16 cellular contexts compared by ENCODE assay signal in the genomic region with DNA sequence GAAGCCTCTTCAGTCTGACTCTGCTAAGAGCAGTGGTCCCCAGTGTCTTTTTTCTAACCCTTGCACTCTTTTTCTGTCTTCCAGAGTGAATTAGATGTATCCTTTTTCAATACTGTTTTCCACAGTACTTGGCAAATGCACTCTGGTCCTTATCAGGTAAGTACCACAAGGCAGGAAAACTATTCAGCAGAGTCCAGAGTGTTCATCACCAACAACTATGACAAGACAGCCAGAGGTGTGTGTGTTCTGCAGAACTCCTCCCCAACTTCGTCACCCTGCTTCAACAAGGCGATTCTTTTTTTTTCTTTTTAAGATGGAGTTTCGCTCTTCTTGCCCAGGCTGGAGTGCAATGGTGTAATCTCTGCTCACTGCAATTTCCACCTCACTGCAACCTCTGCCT.
"Had no signal": no experiment of that assay in that cellular context is flagged by ENCODE, and none has a peak within 500 bp of the region (broad histone marks: within the 10 kb centered on the region; RNA-seq: fewer than 3 reads in every experiment).

No MANE protein-coding gene starts in this region.

- DNase-seq: activated CD4-positive, alpha-beta memory T cell treated with anti-CD3 and anti-CD28 coated beads, Interleukin-2, amount 10 ng/mL, durations not matched to agents 7 days and 5 days; activated CD4-positive, alpha-beta T cell treated with anti-CD3 and anti-CD28 coated beads for 48 hours; activated CD4-positive, CD25-positive, alpha-beta regulatory T cell; activated CD8-positive, alpha-beta memory T cell treated with anti-CD3 and anti-CD28 coated beads, Interleukin-2, amount 10 ng/mL, durations not matched to agents 7 days and 5 days; activated naive CD4-positive, alpha-beta T cell; anterior cingulate cortex; caudate nucleus; dorsolateral prefrontal cortex; immature natural killer cell; mesendoderm; nucleus accumbens; posterior cingulate gyrus; T-helper 1 cell; T-helper 9 cell; uterus had no signal

- ATAC-seq: activated CD8-positive, alpha-beta memory T cell treated with anti-CD3 and anti-CD28 coated beads, Interleukin-2, amount 10 ng/mL, durations not matched to agents 7 days and 5 days had no signal

- H3K27ac ChIP-seq: tibial nerve, uterus had no signal

- H3K4me3 ChIP-seq: dorsolateral prefrontal cortex, tibial nerve, uterus had no signal

- H3K4me1 ChIP-seq: uterus had no signal

- H3K36me3 ChIP-seq: uterus had no signal

- H3K27me3 ChIP-seq: dorsolateral prefrontal cortex, tibial nerve, uterus had no signal

- H3K9me3 ChIP-seq: tibial nerve, uterus had no signal
